ENCODE assay signal across 1 cellular context in the genomic region with DNA sequence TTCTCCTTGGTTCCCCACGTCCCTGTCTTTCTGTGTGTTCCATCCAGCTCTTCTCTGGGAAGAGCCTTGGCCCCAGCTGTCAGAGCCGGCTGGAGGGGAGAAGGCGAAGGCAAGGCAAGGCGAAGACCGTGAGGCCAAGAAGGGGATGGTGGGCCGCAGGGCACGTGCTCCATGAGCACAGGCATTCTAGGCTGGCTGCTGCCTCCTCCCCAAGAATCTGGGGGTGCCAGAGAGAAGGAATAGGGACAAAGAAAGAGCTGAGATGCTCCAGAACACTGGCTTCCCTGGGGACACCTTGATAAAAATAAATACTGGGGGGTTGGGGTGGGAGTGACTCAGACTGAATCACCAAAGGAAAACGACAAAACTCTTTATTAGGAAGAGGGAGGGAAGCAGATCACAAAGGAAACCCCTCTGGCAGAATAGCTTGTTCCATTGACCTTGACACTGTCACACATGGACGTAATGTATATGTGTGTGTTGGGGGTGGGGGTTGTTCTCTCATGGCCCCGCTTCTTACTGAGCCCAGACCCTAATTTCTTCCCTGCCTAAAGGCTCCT.
TF ChIP-seq lines count a peak whose summit lies in the region.

No MANE protein-coding gene starts in this region.

TF ChIP-seq in endothelial cell of umbilical vein, 7 proteins besides CTCF, POLR2A, EP300 and RAD21:
- TF ChIP-seq JUN (IDR thresholded peaks at IDR 0.05; ENCODE audit: borderline replicate concordance, insufficient read depth, insufficient read length, low read depth): peak; percentile 80
- peak; percentile 97 for TF ChIP-seq FOS (IDR thresholded peaks at IDR 0.05; ENCODE audit: borderline replicate concordance, insufficient read depth, low read length)
- no peak for TF ChIP-seq EZH2 (IDR thresholded peaks at IDR 0.05; ENCODE audit: borderline replicate concordance, low read depth, low read length, severe bottlenecking)
- TF ChIP-seq POLR2AphosphoS5 (IDR thresholded peaks at IDR 0.05; ENCODE audit: insufficient read depth, low read depth, low read length): peak; percentile 61
- TF ChIP-seq GATA2 (IDR thresholded peaks at IDR 0.05; ENCODE audit: insufficient read depth, insufficient read length, low read depth, low read length): no peak
